In the genomic region with DNA sequence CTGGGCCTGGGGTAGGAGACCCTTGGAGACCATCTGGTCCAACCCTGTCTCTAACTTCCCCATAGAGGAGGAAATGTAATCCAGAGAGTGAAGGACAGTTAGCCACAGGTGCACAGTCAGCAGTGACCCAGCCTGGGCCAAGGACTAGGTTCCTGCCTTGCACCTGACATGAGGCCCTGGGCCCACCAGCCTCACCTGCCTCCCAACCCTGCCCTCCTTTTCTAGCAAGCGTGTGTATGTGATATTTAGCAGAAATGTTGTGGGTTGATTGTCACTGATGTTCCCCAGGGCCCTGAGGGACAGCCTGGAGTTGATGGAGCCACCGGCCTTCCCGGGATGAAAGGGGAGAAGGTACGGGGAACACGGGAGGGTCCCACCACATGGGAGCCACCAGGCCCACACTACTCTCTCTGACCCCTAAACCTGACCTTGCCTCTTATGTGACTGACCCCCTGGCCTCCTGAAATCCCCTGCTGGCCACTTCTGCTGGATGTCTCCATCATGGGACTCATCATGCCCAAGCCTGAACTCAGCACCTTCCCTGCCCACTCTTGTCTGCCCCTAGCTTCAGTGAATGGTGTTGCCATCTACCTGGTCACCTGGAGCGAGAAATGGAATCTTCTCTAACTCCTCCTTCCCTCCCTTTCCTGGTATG, we compare ENCODE assay signal across 1 cellular context.
TF ChIP-seq lines count a peak whose summit lies in the region.

No MANE protein-coding gene starts in this region.

TF ChIP-seq in H1, 55 proteins besides CTCF, POLR2A, EP300 and RAD21:
- TF ChIP-seq SIRT6 (IDR thresholded peaks at IDR 0.05; ENCODE audit: low read length), result no peak
- TF ChIP-seq JUND (IDR thresholded peaks at IDR 0.05; ENCODE audit: low read length), result no peak
- no peak for TF ChIP-seq GTF2F1 (IDR thresholded peaks at IDR 0.05; ENCODE audit: borderline replicate concordance, low read depth, low read length)
- TF ChIP-seq ASH2L (IDR thresholded peaks at IDR 0.05; ENCODE audit: low read length), result no peak
- TF ChIP-seq KDM5A (IDR thresholded peaks at IDR 0.05; ENCODE audit: low read length), result no peak
- no peak for TF ChIP-seq PHF8 (conservative IDR thresholded peaks at IDR 0.05; ENCODE audit: low read depth, low read length)
- TF ChIP-seq TEAD4 (IDR thresholded peaks at IDR 0.05; ENCODE audit: low read depth, low read length), result no peak
- TF ChIP-seq SRF (IDR thresholded peaks at IDR 0.05; ENCODE audit: low read depth, low read length), result no peak
- no peak for TF ChIP-seq CTBP2 (IDR thresholded peaks at IDR 0.05; ENCODE audit: borderline replicate concordance, insufficient read depth, insufficient read length, low read length)
- TF ChIP-seq, protein P1, sequence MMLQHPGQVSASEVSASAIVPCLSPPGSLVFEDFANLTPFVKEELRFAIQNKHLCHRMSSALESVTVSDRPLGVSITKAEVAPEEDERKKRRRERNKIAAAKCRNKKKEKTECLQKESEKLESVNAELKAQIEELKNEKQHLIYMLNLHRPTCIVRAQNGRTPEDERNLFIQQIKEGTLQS (IDR thresholded peaks at IDR 0.05; ENCODE audit: insufficient read depth, low read depth, low read length), result no peak
- TF ChIP-seq BACH1 (IDR thresholded peaks at IDR 0.05; ENCODE audit: low read length), result no peak
- TF ChIP-seq, protein P2, sequence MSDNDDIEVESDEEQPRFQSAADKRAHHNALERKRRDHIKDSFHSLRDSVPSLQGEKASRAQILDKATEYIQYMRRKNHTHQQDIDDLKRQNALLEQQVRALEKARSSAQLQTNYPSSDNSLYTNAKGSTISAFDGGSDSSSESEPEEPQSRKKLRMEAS (IDR thresholded peaks at IDR 0.05), result no peak
- TF ChIP-seq MAFK (IDR thresholded peaks at IDR 0.05; ENCODE audit: low read depth, low read length), result no peak
- no peak for TF ChIP-seq BRCA1 (IDR thresholded peaks at IDR 0.05; ENCODE audit: low read depth, low read length)
- no peak for TF ChIP-seq SP2 (IDR thresholded peaks at IDR 0.05; ENCODE audit: low read length)
- TF ChIP-seq, protein P3, sequence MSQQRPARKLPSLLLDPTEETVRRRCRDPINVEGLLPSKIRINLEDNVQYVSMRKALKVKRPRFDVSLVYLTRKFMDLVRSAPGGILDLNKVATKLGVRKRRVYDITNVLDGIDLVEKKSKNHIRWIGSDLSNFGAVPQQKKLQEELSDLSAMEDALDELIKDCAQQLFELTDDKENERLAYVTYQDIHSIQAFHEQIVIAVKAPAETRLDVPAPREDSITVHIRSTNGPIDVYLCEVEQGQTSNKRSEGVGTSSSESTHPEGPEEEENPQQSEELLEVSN (IDR thresholded peaks at IDR 0.05), result no peak
- TF ChIP-seq ZNF274 (IDR thresholded peaks at IDR 0.05; ENCODE audit: borderline replicate concordance, extremely low read depth, low read length), result no peak
